Comparison of ENCODE assay signal across 2 cellular contexts in the genomic region with DNA sequence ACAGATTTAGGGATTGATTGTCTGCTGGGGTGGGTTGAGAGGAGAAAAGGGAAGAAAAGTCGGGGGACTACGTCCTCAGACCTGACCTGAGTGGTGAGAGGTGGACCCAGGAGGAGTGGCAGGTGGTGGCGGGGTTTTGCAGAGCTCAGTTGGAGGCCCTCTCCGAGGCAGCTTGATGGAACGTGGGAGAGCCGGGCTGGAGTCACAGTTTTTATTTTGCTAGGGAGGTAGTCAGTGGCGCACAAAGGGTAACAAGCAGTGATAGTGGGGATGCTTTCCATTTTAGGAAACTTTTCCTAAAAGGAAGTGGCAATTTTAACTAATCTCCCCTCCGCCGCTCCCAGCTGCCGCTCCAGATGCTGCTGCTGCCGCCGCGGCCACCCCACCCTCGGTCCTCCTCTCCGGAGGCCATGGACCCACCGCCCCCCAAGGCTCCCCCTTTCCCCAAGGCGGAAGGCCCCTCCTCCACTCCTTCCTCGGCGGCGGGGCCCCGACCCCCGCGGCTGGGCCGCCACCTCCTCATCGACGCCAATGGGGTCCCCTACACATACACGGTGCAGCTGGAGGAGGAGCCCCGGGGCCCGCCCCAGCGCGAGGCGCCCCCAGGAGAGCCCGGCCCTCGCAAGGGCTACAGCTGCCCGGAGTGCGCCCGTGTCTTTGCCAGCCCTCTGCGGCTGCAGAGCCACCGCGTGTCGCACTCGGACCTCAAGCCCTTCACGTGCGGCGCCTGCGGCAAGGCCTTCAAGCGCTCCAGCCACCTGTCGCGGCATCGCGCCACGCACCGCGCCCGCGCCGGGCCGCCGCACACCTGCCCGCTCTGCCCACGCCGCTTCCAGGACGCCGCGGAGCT.
TF ChIP-seq lines count a peak whose summit lies in the region.

No MANE protein-coding gene starts in this region.

TF ChIP-seq in GM23338, 12 proteins besides CTCF, POLR2A, EP300 and RAD21 (continues in another document):
- TF ChIP-seq STAT1 (IDR thresholded peaks at IDR 0.05; ENCODE audit: unreplicated experiment) (no peak), EZH2phosphoT487 (IDR thresholded peaks at IDR 0.05; ENCODE audit: unreplicated experiment) (no peak), POLR2AphosphoS5 (IDR thresholded peaks at IDR 0.05; ENCODE audit: low read depth) (no peak), NANOG (IDR thresholded peaks at IDR 0.05; ENCODE audit: borderline replicate concordance) (no peak), ZNF114 (CRISPR knock-in tag; IDR thresholded peaks at IDR 0.05) (no peak)
- TF ChIP-seq, protein P1, sequence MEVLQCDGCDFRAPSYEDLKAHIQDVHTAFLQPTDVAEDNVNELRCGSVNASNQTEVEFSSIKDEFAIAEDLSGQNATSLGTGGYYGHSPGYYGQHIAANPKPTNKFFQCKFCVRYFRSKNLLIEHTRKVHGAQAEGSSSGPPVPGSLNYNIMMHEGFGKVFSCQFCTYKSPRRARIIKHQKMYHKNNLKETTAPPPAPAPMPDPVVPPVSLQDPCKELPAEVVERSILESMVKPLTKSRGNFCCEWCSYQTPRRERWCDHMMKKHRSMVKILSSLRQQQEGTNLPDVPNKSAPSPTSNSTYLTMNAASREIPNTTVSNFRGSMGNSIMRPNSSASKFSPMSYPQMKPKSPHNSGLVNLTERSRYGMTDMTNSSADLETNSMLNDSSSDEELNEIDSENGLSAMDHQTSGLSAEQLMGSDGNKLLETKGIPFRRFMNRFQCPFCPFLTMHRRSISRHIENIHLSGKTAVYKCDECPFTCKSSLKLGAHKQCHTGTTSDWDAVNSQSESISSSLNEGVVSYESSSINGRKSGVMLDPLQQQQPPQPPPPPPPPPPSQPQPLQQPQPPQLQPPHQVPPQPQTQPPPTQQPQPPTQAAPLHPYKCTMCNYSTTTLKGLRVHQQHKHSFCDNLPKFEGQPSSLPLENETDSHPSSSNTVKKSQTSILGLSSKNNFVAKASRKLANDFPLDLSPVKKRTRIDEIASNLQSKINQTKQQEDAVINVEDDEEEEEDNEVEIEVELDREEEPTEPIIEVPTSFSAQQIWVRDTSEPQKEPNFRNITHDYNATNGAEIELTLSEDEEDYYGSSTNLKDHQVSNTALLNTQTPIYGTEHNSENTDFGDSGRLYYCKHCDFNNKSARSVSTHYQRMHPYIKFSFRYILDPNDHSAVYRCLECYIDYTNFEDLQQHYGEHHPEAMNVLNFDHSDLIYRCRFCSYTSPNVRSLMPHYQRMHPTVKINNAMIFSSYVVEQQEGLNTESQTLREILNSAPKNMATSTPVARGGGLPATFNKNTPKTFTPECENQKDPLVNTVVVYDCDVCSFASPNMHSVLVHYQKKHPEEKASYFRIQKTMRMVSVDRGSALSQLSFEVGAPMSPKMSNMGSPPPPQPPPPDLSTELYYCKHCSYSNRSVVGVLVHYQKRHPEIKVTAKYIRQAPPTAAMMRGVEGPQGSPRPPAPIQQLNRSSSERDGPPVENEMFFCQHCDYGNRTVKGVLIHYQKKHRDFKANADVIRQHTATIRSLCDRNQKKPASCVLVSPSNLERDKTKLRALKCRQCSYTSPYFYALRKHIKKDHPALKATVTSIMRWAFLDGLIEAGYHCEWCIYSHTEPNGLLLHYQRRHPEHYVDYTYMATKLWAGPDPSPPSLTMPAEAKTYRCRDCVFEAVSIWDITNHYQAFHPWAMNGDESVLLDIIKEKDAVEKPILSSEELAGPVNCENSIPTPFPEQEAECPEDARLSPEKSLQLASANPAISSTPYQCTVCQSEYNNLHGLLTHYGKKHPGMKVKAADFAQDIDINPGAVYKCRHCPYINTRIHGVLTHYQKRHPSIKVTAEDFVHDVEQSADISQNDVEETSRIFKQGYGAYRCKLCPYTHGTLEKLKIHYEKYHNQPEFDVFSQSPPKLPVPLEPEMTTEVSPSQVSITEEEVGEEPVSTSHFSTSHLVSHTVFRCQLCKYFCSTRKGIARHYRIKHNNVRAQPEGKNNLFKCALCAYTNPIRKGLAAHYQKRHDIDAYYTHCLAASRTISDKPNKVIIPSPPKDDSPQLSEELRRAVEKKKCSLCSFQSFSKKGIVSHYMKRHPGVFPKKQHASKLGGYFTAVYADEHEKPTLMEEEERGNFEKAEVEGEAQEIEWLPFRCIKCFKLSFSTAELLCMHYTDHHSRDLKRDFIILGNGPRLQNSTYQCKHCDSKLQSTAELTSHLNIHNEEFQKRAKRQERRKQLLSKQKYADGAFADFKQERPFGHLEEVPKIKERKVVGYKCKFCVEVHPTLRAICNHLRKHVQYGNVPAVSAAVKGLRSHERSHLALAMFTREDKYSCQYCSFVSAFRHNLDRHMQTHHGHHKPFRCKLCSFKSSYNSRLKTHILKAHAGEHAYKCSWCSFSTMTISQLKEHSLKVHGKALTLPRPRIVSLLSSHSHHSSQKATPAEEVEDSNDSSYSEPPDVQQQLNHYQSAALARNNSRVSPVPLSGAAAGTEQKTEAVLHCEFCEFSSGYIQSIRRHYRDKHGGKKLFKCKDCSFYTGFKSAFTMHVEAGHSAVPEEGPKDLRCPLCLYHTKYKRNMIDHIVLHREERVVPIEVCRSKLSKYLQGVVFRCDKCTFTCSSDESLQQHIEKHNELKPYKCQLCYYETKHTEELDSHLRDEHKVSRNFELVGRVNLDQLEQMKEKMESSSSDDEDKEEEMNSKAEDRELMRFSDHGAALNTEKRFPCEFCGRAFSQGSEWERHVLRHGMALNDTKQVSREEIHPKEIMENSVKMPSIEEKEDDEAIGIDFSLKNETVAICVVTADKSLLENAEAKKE (CRISPR knock-in tag; IDR thresholded peaks at IDR 0.05) = no peak
- TF ChIP-seq, protein P2, sequence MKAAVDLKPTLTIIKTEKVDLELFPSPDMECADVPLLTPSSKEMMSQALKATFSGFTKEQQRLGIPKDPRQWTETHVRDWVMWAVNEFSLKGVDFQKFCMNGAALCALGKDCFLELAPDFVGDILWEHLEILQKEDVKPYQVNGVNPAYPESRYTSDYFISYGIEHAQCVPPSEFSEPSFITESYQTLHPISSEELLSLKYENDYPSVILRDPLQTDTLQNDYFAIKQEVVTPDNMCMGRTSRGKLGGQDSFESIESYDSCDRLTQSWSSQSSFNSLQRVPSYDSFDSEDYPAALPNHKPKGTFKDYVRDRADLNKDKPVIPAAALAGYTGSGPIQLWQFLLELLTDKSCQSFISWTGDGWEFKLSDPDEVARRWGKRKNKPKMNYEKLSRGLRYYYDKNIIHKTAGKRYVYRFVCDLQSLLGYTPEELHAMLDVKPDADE (IDR thresholded peaks at IDR 0.05) = no peak

TF ChIP-seq in endothelial cell of umbilical vein, 7 proteins besides CTCF, POLR2A, EP300 and RAD21:
- TF ChIP-seq GATA2 (IDR thresholded peaks at IDR 0.05; ENCODE audit: insufficient read depth, insufficient read length, low read depth, low read length) = no peak
- TF ChIP-seq POLR2AphosphoS5 (IDR thresholded peaks at IDR 0.05; ENCODE audit: insufficient read depth, low read depth, low read length) = peak; percentile 16
